10 cellular contexts compared by ENCODE assay signal in genomic region chr15:39692464-39693327, GRCh38.
DNase-seq lines count a peak whose midpoint lies in the region; ATAC-seq and TF ChIP-seq lines count a peak whose summit lies in the region.
"Had no signal": no experiment of that assay in that cellular context is flagged by ENCODE, and none has a peak within 500 bp of the region (broad histone marks: within the 10 kb centered on the region; RNA-seq: fewer than 3 reads in every experiment).

No MANE protein-coding gene starts in this region.

- H3K4me3 Mint-ChIP-seq in GM23338: peak overlapping the region; percentile 43; the same call in 2 of the 3 replicates
- H3K4me3 Mint-ChIP-seq in naive thymus-derived CD4-positive, alpha-beta T cell: no peak overlapping the region

- H3K79me2 ChIP-seq in GM23338 (replicated peaks; ENCODE audit: insufficient read depth) (no peaks in the 10 kb centered on the region), neural cell (replicated peaks; ENCODE audit: insufficient read depth, low read length) (no peaks in the 10 kb centered on the region)

- peak overlapping the region; percentile 43 for H2AFZ ChIP-seq in GM23338
- H2AFZ ChIP-seq in neural cell (ENCODE audit: low read depth, low read length): peak overlapping the region; percentile 47

- intact Hi-C loops in naive thymus-derived CD4-positive, alpha-beta T cell (cut with micrococcal nuclease): no loop called here

- DNase-seq in GM23338 (ENCODE audit: low spot score): peak; percentile 49
- DNase-seq in NCI-H524 (lab: John Stamatoyannopoulos, UW): peak; percentile 94 to 98
- peak; percentile 46 for DNase-seq in epithelial cell of esophagus (ENCODE audit: low read depth)
- DNase-seq in germinal center (ENCODE audit: low spot score): no peak
- DNase-seq in naive thymus-derived CD4-positive, alpha-beta T cell: no peak
- DNase-seq in foreskin fibroblast: no peak
- DNase-seq: activated naive CD4-positive, alpha-beta T cell treated with Interleukin-2 at 50 U/mL for 16 hours had no signal

- no peaks in the 10 kb centered on the region for H4K20me1 ChIP-seq in GM23338 (replicated peaks; ENCODE audit: insufficient read depth)
- no peaks in the 10 kb centered on the region for H4K20me1 ChIP-seq in neural cell (ENCODE audit: insufficient read depth)

- no peaks in the 10 kb centered on the region for H3F3A ChIP-seq in GM23338 (replicated peaks; ENCODE audit: low read depth)
- peaks cover 2% of the 10 kb centered on the region for H3F3A ChIP-seq in neural cell (ENCODE audit: insufficient read depth, low read length, poor library complexity, severe bottlenecking)

- no peak overlapping the region for H3K27ac ChIP-seq in GM23338 (ENCODE audit: low read depth)
- no peak overlapping the region for H3K27ac ChIP-seq in neural cell (ENCODE audit: low read length)
- H3K27ac ChIP-seq in naive thymus-derived CD4-positive, alpha-beta T cell (ENCODE audit: low read depth, low read length): no peak overlapping the region
- H3K27ac ChIP-seq: epithelial cell of prostate had no signal

- no peak for TF ChIP-seq RAD21 in neural cell (conservative IDR thresholded peaks at IDR 0.05)

- H3K36me3 ChIP-seq in GM23338 (ENCODE audit: insufficient read depth) (no peaks in the 10 kb centered on the region), neural cell (ENCODE audit: insufficient read depth, low read length) (no peaks in the 10 kb centered on the region)
- H3K36me3 ChIP-seq in naive thymus-derived CD4-positive, alpha-beta T cell (ENCODE audit: control insufficient read depth in 2 of 3, insufficient read depth in 3 of 3, low read length in 3 of 3): no peaks in the 10 kb centered on the region

- ATAC-seq in GM23338: peak; percentile 99
- no peak for ATAC-seq in naive thymus-derived CD4-positive, alpha-beta T cell
- no peak for ATAC-seq in GM18861 (IDR thresholded peaks at IDR 0.05; ENCODE audit: unreplicated experiment)

- TF ChIP-seq CTCF in GM23338 (conservative IDR thresholded peaks at IDR 0.05; ENCODE audit: low read depth in 2 of 2) (no peak), epithelial cell of esophagus (IDR thresholded peaks at IDR 0.05; ENCODE audit: insufficient read depth, low read depth, low read length, missing control alignments) (no peak), neural cell (IDR thresholded peaks at IDR 0.05; ENCODE audit: poor library complexity, severe bottlenecking) (no peak), foreskin fibroblast (IDR thresholded peaks at IDR 0.05; ENCODE audit: low read depth, low read length) (no peak)

- H3K27me3 ChIP-seq in GM23338 (ENCODE audit: insufficient read depth) (no peaks in the 10 kb centered on the region), neural cell (ENCODE audit: insufficient read depth, low read depth, low read length) (no peaks in the 10 kb centered on the region)
- no peaks in the 10 kb centered on the region for H3K27me3 ChIP-seq in naive thymus-derived CD4-positive, alpha-beta T cell (ENCODE audit: control insufficient read depth in 2 of 2, insufficient read depth in 2 of 2, low read length in 2 of 2)

- CTCF ChIA-PET in naive thymus-derived CD4-positive, alpha-beta T cell (lab: Charles Lee): no interaction called here

- POLR2A ChIA-PET in naive thymus-derived CD4-positive, alpha-beta T cell (lab: Charles Lee): no interaction called here

- H3K9me2 ChIP-seq in GM23338 (ENCODE audit: insufficient read depth): no peaks in the 10 kb centered on the region
- no peaks in the 10 kb centered on the region for H3K9me2 ChIP-seq in neural cell (ENCODE audit: insufficient read depth, low read length)

- no peak overlapping the region for H3K9ac ChIP-seq in neural cell (ENCODE audit: low read length)

- H3K36me3 Mint-ChIP-seq in GM23338 (ENCODE audit: low read depth): no peaks in the 10 kb centered on the region
- no peaks in the 10 kb centered on the region for H3K36me3 Mint-ChIP-seq in naive thymus-derived CD4-positive, alpha-beta T cell

- peak overlapping the region; percentile 23 for H3K4me3 ChIP-seq in GM23338
- H3K4me3 ChIP-seq in epithelial cell of esophagus (ENCODE audit: low read length): no peak overlapping the region
- H3K4me3 ChIP-seq in neural cell (ENCODE audit: low read length): peak overlapping the region; percentile 48
- H3K4me3 ChIP-seq in naive thymus-derived CD4-positive, alpha-beta T cell (ENCODE audit: low read length): no peak overlapping the region
- H3K4me3 ChIP-seq in foreskin fibroblast (ENCODE audit: low read depth in 1 of 2, low read length in 2 of 2): no peak overlapping the region

- no peaks in the 10 kb centered on the region for H3K9me3 ChIP-seq in neural cell (ENCODE audit: low read length)
- no peaks in the 10 kb centered on the region for H3K9me3 ChIP-seq in naive thymus-derived CD4-positive, alpha-beta T cell (ENCODE audit: control insufficient read depth in 2 of 3, low read length in 3 of 3)

- peak; percentile 19 for TF ChIP-seq EP300 in neural cell (conservative IDR thresholded peaks at IDR 0.05; ENCODE audit: poor library complexity, severe bottlenecking)

- peaks cover 29% of the 10 kb centered on the region for H3K4me1 Mint-ChIP-seq in GM23338
- peaks cover 0 to 2% (median 0%) of the 10 kb centered on the region in 7 donors for H3K4me1 Mint-ChIP-seq in naive thymus-derived CD4-positive, alpha-beta T cell

- H3K4me2 ChIP-seq in GM23338 (peak overlapping the region; percentile 68), neural cell (ENCODE audit: low read length) (peak overlapping the region; percentile 32)

- H3K27me3 Mint-ChIP-seq in GM23338 (ENCODE audit: insufficient read depth, low read depth, poor library complexity): peaks cover 4% of the 10 kb centered on the region
- H3K27me3 Mint-ChIP-seq in naive thymus-derived CD4-positive, alpha-beta T cell: peaks cover 0 to 31% (median 7%) of the 10 kb centered on the region in 5 donors

- no peaks in the 10 kb centered on the region for H3K9me3 Mint-ChIP-seq in GM23338
- H3K9me3 Mint-ChIP-seq in naive thymus-derived CD4-positive, alpha-beta T cell: no peaks in the 10 kb centered on the region

- H3K27ac Mint-ChIP-seq in GM23338: no peak overlapping the region
- no peak overlapping the region for H3K27ac Mint-ChIP-seq in naive thymus-derived CD4-positive, alpha-beta T cell

- H3K4me1 ChIP-seq in GM23338 (ENCODE audit: insufficient read depth): peaks cover 13% of the 10 kb centered on the region
- H3K4me1 ChIP-seq in naive thymus-derived CD4-positive, alpha-beta T cell (ENCODE audit: control insufficient read depth in 2 of 2, insufficient read depth in 2 of 2, low read length in 2 of 2): no peaks in the 10 kb centered on the region

TF ChIP-seq in GM23338, 12 proteins besides CTCF, POLR2A, EP300 and RAD21 (continues in another document):
- no peak for TF ChIP-seq STAT1 (IDR thresholded peaks at IDR 0.05; ENCODE audit: unreplicated experiment)
- no peak for TF ChIP-seq EZH2phosphoT487 (IDR thresholded peaks at IDR 0.05; ENCODE audit: unreplicated experiment)
- no peak for TF ChIP-seq ZNF114 (CRISPR knock-in tag; IDR thresholded peaks at IDR 0.05)
- TF ChIP-seq POLR2AphosphoS5 (IDR thresholded peaks at IDR 0.05; ENCODE audit: low read depth): no peak

TF ChIP-seq in neural cell, 6 proteins besides CTCF, POLR2A, EP300 and RAD21:
- TF ChIP-seq EZH2 (IDR thresholded peaks at IDR 0.05; ENCODE audit: borderline replicate concordance, insufficient read depth, low read length, poor library complexity, severe bottlenecking) (no peak), REST (IDR thresholded peaks at IDR 0.05; ENCODE audit: borderline replicate concordance) (no peak), POLR2AphosphoS5 (IDR thresholded peaks at IDR 0.05) (no peak), SMC3 (conservative IDR thresholded peaks at IDR 0.05; ENCODE audit: poor library complexity) (no peak), TAF1 (IDR thresholded peaks at IDR 0.05; ENCODE audit: low read depth) (no peak), MXI1 (conservative IDR thresholded peaks at IDR 0.05; ENCODE audit: poor library complexity, severe bottlenecking) (no peak)

Comparison
In these comparisons a context has a peak if more than half of its experiments do, and no peak if none do; other contexts are left out.
1. DNase-seq: peak in GM23338 (single experiment), NCI-H524 (2 of 2) and epithelial cell of esophagus (single experiment); none in germinal center (single experiment), naive thymus-derived CD4-positive, alpha-beta T cell (0 of 9) and foreskin fibroblast (0 of 2).
2. H3K4me3 ChIP-seq: peak in GM23338 (single experiment) and neural cell (single experiment); none in epithelial cell of esophagus (single experiment), naive thymus-derived CD4-positive, alpha-beta T cell (single experiment) and foreskin fibroblast (0 of 2).